In the genomic region with DNA sequence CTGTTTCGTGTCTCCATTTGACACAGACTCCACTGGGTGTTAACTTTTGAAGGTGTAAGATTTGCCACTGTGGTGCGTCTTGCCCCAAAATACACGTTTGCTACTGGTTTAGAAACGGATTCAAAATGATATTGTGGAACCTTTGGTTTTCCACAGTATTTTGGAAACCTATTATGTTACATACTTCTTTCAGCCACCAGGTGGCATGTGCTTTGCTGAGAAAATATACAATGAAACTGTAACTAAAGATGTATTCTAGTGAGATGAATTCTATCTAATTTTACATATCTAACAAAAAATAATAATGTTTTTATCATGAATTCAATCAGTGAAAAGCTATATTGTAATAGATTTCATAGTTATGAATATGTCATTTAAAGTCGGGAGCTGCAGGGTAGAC, we compare ENCODE assay signal across 8 cellular contexts.
DNase-seq lines count a peak whose midpoint lies in the region; ATAC-seq and TF ChIP-seq lines count a peak whose summit lies in the region.

No MANE protein-coding gene starts in this region.

- H3K27ac Mint-ChIP-seq in activated naive CD8-positive, alpha-beta T cell treated with anti-CD3 and anti-CD28 coated beads, Interleukin-2, amount 50 U/mL, for 24 hours, result no peak overlapping the region

- peak; percentile 53 for ATAC-seq in GM18909 (IDR thresholded peaks at IDR 0.05; ENCODE audit: poor library complexity, unreplicated experiment)
- ATAC-seq in activated naive CD8-positive, alpha-beta T cell treated with anti-CD3 and anti-CD28 coated beads, Interleukin-2, amount 50 U/mL, for 24 hours, result no peak

- H3K4me1 Mint-ChIP-seq in activated naive CD8-positive, alpha-beta T cell treated with anti-CD3 and anti-CD28 coated beads, Interleukin-2, amount 50 U/mL, for 24 hours, result no peaks in the 10 kb centered on the region

- H3K27me3 Mint-ChIP-seq in activated naive CD8-positive, alpha-beta T cell treated with anti-CD3 and anti-CD28 coated beads, Interleukin-2, amount 50 U/mL, for 24 hours, result no peaks in the 10 kb centered on the region

- DNase-seq in AG09319 (ENCODE audit: extremely low read depth, low read depth), result no peak
- DNase-seq in RPMI8226, result peak; percentile 24
- peak; percentile 4 for DNase-seq in iPS-NIHi11 (ENCODE audit: low spot score)
- DNase-seq in AG08396 (ENCODE audit: low spot score), result no peak
- DNase-seq in activated naive CD8-positive, alpha-beta T cell treated with anti-CD3 and anti-CD28 coated beads, Interleukin-2, amount 50 U/mL, for 24 hours, result no peak
- DNase-seq in 8988T, result no peak
- no peak for DNase-seq in NCI-H446 treated with DMSO at 0.1 percent for 48 hours (lab: John Stamatoyannopoulos, UW)

- peak; percentile 58 for TF ChIP-seq CTCF in AG09319 (IDR thresholded peaks at IDR 0.05; ENCODE audit: low read depth, low read length)

- H3K4me3 Mint-ChIP-seq in activated naive CD8-positive, alpha-beta T cell treated with anti-CD3 and anti-CD28 coated beads, Interleukin-2, amount 50 U/mL, for 24 hours, result no peak overlapping the region

- H3K9me3 Mint-ChIP-seq in activated naive CD8-positive, alpha-beta T cell treated with anti-CD3 and anti-CD28 coated beads, Interleukin-2, amount 50 U/mL, for 24 hours, result no peaks in the 10 kb centered on the region

- H3K36me3 Mint-ChIP-seq in activated naive CD8-positive, alpha-beta T cell treated with anti-CD3 and anti-CD28 coated beads, Interleukin-2, amount 50 U/mL, for 24 hours (ENCODE audit: low read depth), result no peaks in the 10 kb centered on the region

Comparison
In these comparisons a context has a peak if more than half of its experiments do, and no peak if none do; other contexts are left out.
1. DNase-seq: peak in RPMI8226 (single experiment) and iPS-NIHi11 (single experiment); none in AG09319 (single experiment), AG08396 (single experiment), activated naive CD8-positive, alpha-beta T cell treated with anti-CD3 and anti-CD28 coated beads, Interleukin-2, amount 50 U/mL, for 24 hours (single experiment), 8988T (single experiment) and NCI-H446 treated with DMSO at 0.1 percent for 48 hours (single experiment).